9 cellular contexts compared by ENCODE assay signal in the genomic region with DNA sequence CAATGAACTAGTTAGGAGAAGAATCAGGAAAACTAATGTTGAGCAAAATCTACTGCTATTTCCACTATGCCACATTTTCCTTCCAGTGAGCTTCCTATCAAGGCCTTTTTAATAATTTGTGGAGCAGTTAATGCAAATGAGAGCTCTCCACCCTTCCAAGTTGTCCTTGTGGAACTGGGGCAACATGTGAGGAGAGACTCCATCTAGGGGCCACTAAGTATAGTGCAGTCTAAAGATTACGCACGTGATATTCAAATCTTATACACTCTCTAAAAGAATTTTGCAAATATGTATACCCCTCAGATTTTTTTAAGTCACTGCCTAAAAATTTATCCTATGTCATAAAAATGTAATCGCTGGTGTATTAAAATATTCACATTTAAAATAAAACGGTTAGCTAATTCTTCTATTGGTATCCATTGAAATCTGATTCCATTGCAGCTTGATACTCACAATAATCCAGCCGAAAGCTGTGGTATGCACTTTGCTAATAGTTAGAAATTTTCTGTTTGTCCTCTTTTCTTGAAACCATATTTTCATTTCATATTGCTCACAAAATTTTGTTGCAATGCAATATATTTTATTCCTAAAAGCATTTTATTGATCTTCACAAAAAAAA.
DNase-seq lines count a peak whose midpoint lies in the region; ATAC-seq and TF ChIP-seq lines count a peak whose summit lies in the region.
"Had no signal": no experiment of that assay in that cellular context is flagged by ENCODE, and none has a peak within 500 bp of the region (broad histone marks: within the 10 kb centered on the region; RNA-seq: fewer than 3 reads in every experiment).

No MANE protein-coding gene starts in this region.

- H3K27ac Mint-ChIP-seq in stimulated activated naive B cell treated with anti-CD40 and anti-IgM and Interleukin-4, amounts not matched to agents 10 μg/mL and 1 μg/mL and 100 μg/mL, for 72 hours = no peak overlapping the region
- H3K27ac Mint-ChIP-seq in activated naive CD4-positive, alpha-beta T cell treated with anti-CD3 and anti-CD28 coated beads for 36 hours = no peak overlapping the region

- intact Hi-C loops in activated naive CD4-positive, alpha-beta T cell treated with anti-CD3 and anti-CD28 coated beads for 36 hours (cut with micrococcal nuclease) = loop anchor here (5.0 to 10.0 kb wide), 2 partner anchors 60 to 722 kb away; no protein-coding TSS in a partner anchor

- H3K36me3 Mint-ChIP-seq in stimulated activated naive B cell treated with anti-CD40 and anti-IgM and Interleukin-4, amounts not matched to agents 10 μg/mL and 1 μg/mL and 100 μg/mL, for 72 hours = no peaks in the 10 kb centered on the region
- H3K36me3 Mint-ChIP-seq in activated naive CD4-positive, alpha-beta T cell treated with anti-CD3 and anti-CD28 coated beads for 36 hours (ENCODE audit: low read depth) = no peaks in the 10 kb centered on the region

- H3K9me3 Mint-ChIP-seq in stimulated activated naive B cell treated with anti-CD40 and anti-IgM and Interleukin-4, amounts not matched to agents 10 μg/mL and 1 μg/mL and 100 μg/mL, for 72 hours = peaks cover 0 to 1% of the 10 kb centered on the region in 2 donors
- H3K9me3 Mint-ChIP-seq in activated naive CD4-positive, alpha-beta T cell treated with anti-CD3 and anti-CD28 coated beads for 36 hours = no peaks in the 10 kb centered on the region

- CTCF ChIA-PET in activated naive CD4-positive, alpha-beta T cell treated with anti-CD3 and anti-CD28 coated beads for 36 hours (lab: Charles Lee) = interaction anchor here (1.3 to 1.4 kb wide), 2 partner anchors 17 to 881 kb away, joined by 3 read pairs; no protein-coding TSS in a partner anchor

- H3K27me3 Mint-ChIP-seq in stimulated activated naive B cell treated with anti-CD40 and anti-IgM and Interleukin-4, amounts not matched to agents 10 μg/mL and 1 μg/mL and 100 μg/mL, for 72 hours = peaks cover 44 to 45% of the 10 kb centered on the region in 2 donors
- H3K27me3 Mint-ChIP-seq in activated naive CD4-positive, alpha-beta T cell treated with anti-CD3 and anti-CD28 coated beads for 36 hours (ENCODE audit: low read depth) = peaks cover 29% of the 10 kb centered on the region

- ATAC-seq in HG03354 (IDR thresholded peaks at IDR 0.05; ENCODE audit: poor library complexity, severe bottlenecking, unreplicated experiment) (peak; percentile 80), GM19455 (IDR thresholded peaks at IDR 0.05; ENCODE audit: unreplicated experiment) (no peak)
- peak; percentile 29 to 50 for ATAC-seq in stimulated activated naive B cell treated with anti-CD40 and anti-IgM and Interleukin-4, amounts not matched to agents 10 μg/mL and 1 μg/mL and 100 μg/mL, for 72 hours (replicated peaks)

- DNase-seq in GM04504 (ENCODE audit: low read depth) (peak; percentile 8), Peyer's patch (no peak), fibroblast of the aortic adventitia (ENCODE audit: low read depth) (peak; percentile 11), HCEC 1CT (no peak)
- no peak for DNase-seq in stimulated activated naive B cell treated with anti-CD40 and anti-IgM and Interleukin-4, amounts not matched to agents 10 μg/mL and 1 μg/mL and 100 μg/mL, for 72 hours
- DNase-seq in activated naive CD4-positive, alpha-beta T cell treated with anti-CD3 and anti-CD28 coated beads for 36 hours = no peak

- H3K4me3 ChIP-seq in Peyer's patch (no peak overlapping the region), fibroblast of the aortic adventitia (ENCODE audit: low read depth, low read length) (no peak overlapping the region)

- H3K27ac ChIP-seq in Peyer's patch = no peak overlapping the region
- H3K27ac ChIP-seq: neutrophil had no signal

- H3K9me3 ChIP-seq in Peyer's patch = no peaks in the 10 kb centered on the region
- H3K9me3 ChIP-seq: neutrophil had no signal

- no peaks in the 10 kb centered on the region for H3K27me3 ChIP-seq in Peyer's patch

- TF ChIP-seq CTCF in Peyer's patch (IDR thresholded peaks at IDR 0.05) (peak in 5 of 6 experiments; percentile 8 to 48 (median 38)), fibroblast of the aortic adventitia (IDR thresholded peaks at IDR 0.05; ENCODE audit: insufficient read depth, low read length) (peak; percentile 55)

- TF ChIP-seq POLR2A in Peyer's patch (IDR thresholded peaks at IDR 0.05) = no peak

- no peak overlapping the region for H3K4me3 Mint-ChIP-seq in stimulated activated naive B cell treated with anti-CD40 and anti-IgM and Interleukin-4, amounts not matched to agents 10 μg/mL and 1 μg/mL and 100 μg/mL, for 72 hours
- H3K4me3 Mint-ChIP-seq in activated naive CD4-positive, alpha-beta T cell treated with anti-CD3 and anti-CD28 coated beads for 36 hours = no peak overlapping the region

- H3K4me1 Mint-ChIP-seq in stimulated activated naive B cell treated with anti-CD40 and anti-IgM and Interleukin-4, amounts not matched to agents 10 μg/mL and 1 μg/mL and 100 μg/mL, for 72 hours = peaks cover 0 to 2% of the 10 kb centered on the region in 2 donors
- H3K4me1 Mint-ChIP-seq in activated naive CD4-positive, alpha-beta T cell treated with anti-CD3 and anti-CD28 coated beads for 36 hours (ENCODE audit: low read depth) = no peaks in the 10 kb centered on the region

- no peaks in the 10 kb centered on the region for H3K4me1 ChIP-seq in Peyer's patch

- no peaks in the 10 kb centered on the region for H3K36me3 ChIP-seq in Peyer's patch
- H3K36me3 ChIP-seq: neutrophil had no signal

Comparison
In these comparisons a context has a peak if more than half of its experiments do, and no peak if none do; other contexts are left out.
1. DNase-seq: peak in GM04504 (single experiment) and fibroblast of the aortic adventitia (single experiment); none in Peyer's patch (0 of 3), stimulated activated naive B cell treated with anti-CD40 and anti-IgM and Interleukin-4, amounts not matched to agents 10 μg/mL and 1 μg/mL and 100 μg/mL, for 72 hours (single experiment), activated naive CD4-positive, alpha-beta T cell treated with anti-CD3 and anti-CD28 coated beads for 36 hours (single experiment) and HCEC 1CT (single experiment).